Comparison of ENCODE assay signal across 24 cellular contexts in genomic region chr2:222355860-222356259, GRCh38.
DNase-seq lines count a peak whose midpoint lies in the region; ATAC-seq and TF ChIP-seq lines count a peak whose summit lies in the region.
"Had no signal": no experiment of that assay in that cellular context is flagged by ENCODE, and none has a peak within 500 bp of the region (broad histone marks: within the 10 kb centered on the region; RNA-seq: fewer than 3 reads in every experiment).

No MANE protein-coding gene starts in this region.

- peak; percentile 62; the same call in 2 of the 3 replicates for ATAC-seq in SK-N-SH treated with all-trans-retinoic acid at 6 μM for 48 hours
- ATAC-seq in GM21528 (IDR thresholded peaks at IDR 0.05; ENCODE audit: low FRiP score, unreplicated experiment): no peak
- ATAC-seq: CD8-positive, alpha-beta T cell; effector memory CD8-positive, alpha-beta T cell; naive thymus-derived CD8-positive, alpha-beta T cell; stimulated activated effector memory CD8-positive, alpha-beta T cell treated with anti-CD3 and anti-CD28 coated beads, Interleukin-12 subunit alpha, Interleukin-12 subunit beta, amount 100 ng/mL, for 72 hours had no signal

- DNase-seq in AG09319 (ENCODE audit: extremely low read depth, low read depth): peak; percentile 0
- peak; percentile 13 for DNase-seq in DMS 273 treated with DMSO at 0.1 percent for 48 hours (lab: John Stamatoyannopoulos, UW)
- DNase-seq in foreskin melanocyte: peak; percentile 68
- no peak for DNase-seq in activated CD4-positive, CD25-positive, alpha-beta regulatory T cell (lab: John Stamatoyannopoulos, UW)
- no peak for DNase-seq in substantia nigra (lab: John Stamatoyannopoulos, UW)
- DNase-seq: activated CD4-positive, alpha-beta T cell treated with anti-CD3 and anti-CD28 coated beads, Interleukin-2, amount 10 ng/mL, durations not matched to agents 24 days and 14 days; activated naive CD4-positive, alpha-beta T cell treated with Interleukin-2 at 50 U/mL for 16 hours; activated T-cell treated with anti-CD3 and anti-CD28 coated beads, Interleukin-2, amount 50 U/mL, for 48 hours; CD8-positive, alpha-beta T cell; DMS53; effector memory CD8-positive, alpha-beta T cell; KG1; naive thymus-derived CD8-positive, alpha-beta T cell; NCI-H1436 treated with DMSO at 0.1 percent for 48 hours; NCI-H510A treated with DMSO at 0.1 percent for 48 hours; Peyer's patch; T-helper 2 cell had no signal

- no peak overlapping the region for H3K27ac ChIP-seq in substantia nigra (ENCODE audit: low read depth, low read length, poor library complexity, severe bottlenecking)
- H3K27ac ChIP-seq: coronary artery, esophagus muscularis mucosa, Peyer's patch, SK-N-MC, VCaP had no signal

- no peak for TF ChIP-seq CTCF in AG09319 (IDR thresholded peaks at IDR 0.05; ENCODE audit: low read depth, low read length)

TF ChIP-seq in SK-N-SH treated with all-trans-retinoic acid at 6 μM for 48 hours, 23 proteins besides CTCF, POLR2A, EP300 and RAD21:
- TF ChIP-seq CREB5 (CRISPR knock-in tag; IDR thresholded peaks at IDR 0.05; ENCODE audit: low read depth): 0 out of 2 replicates have a peak, but pooled peaks have one; percentile 14
- TF ChIP-seq CSRNP3 (CRISPR knock-in tag; IDR thresholded peaks at IDR 0.05): no peak
- peak; percentile 89 for TF ChIP-seq TCF4 (CRISPR knock-in tag; IDR thresholded peaks at IDR 0.05; ENCODE audit: borderline replicate concordance)
- TF ChIP-seq PATZ1 (CRISPR knock-in tag; IDR thresholded peaks at IDR 0.05; ENCODE audit: borderline replicate concordance): no peak
- peak; percentile 90 for TF ChIP-seq ZNF70 (CRISPR knock-in tag; IDR thresholded peaks at IDR 0.05)

Comparison
In these comparisons a context has a peak if more than half of its experiments do, and no peak if none do; other contexts are left out.
1. DNase-seq: peak in AG09319 (single experiment), DMS 273 treated with DMSO at 0.1 percent for 48 hours (single experiment) and foreskin melanocyte (single experiment); none in activated CD4-positive, CD25-positive, alpha-beta regulatory T cell (0 of 4) and substantia nigra (0 of 49).